In genomic region chr9:38087934-38088925, GRCh38 we compare ENCODE assay signal across 8 cellular contexts. TPM values are rescaled to one million over a fixed set of nuclear protein-coding genes. Genes with fewer than 3 reads are reported as not detected.
DNase-seq lines count a peak whose midpoint lies in the region; ATAC-seq and TF ChIP-seq lines count a peak whose summit lies in the region.

No MANE protein-coding gene starts in this region.

- H3K9me3 ChIP-seq in SJCRH30 (replicated peaks): no peaks in the 10 kb centered on the region
- no peaks in the 10 kb centered on the region for H3K9me3 ChIP-seq in heart right ventricle
- H3K9me3 ChIP-seq in gastrocnemius medialis: no peaks in the 10 kb centered on the region

- intact Hi-C loops in heart right ventricle (cut with DNase I) (loop anchor here in 7 of 10 donors (1.0 to 10.0 kb wide), 12 partner anchors 67 to 304 kb away; partner anchors contain the start of gene ALDH1B1 (in 1 of the 7)), gastrocnemius medialis (cut with DNase I; ENCODE audit: low total_unique reads) (loop anchor here (2.0 to 5.0 kb wide), 3 partner anchors 19 to 274 kb away; partner anchors contain the start of gene SHB)

- TF ChIP-seq CTCF in heart right ventricle (IDR thresholded peaks at IDR 0.05) (peak; percentile 93 to 99 (median 97)), gastrocnemius medialis (IDR thresholded peaks at IDR 0.05 in 4 of 5, conservative IDR thresholded peaks at IDR 0.05 in 1 of 5) (peak; percentile 87 to 95 (median 90))

- in situ Hi-C loops in gastrocnemius medialis (cut with MboI; ENCODE audit: low sequenced_read_pairs in 4 of 4): loop anchor here in 1 of 4 donors (10.0 kb wide), 1 partner anchor 287 kb away; no protein-coding TSS in a partner anchor

- DNase-seq in NCI-H2196 (lab: John Stamatoyannopoulos, UW; ENCODE audit: unreplicated experiment) (peak; percentile 63), NCI-H2196 treated with DMSO at 0.1 percent for 48 hours (lab: John Stamatoyannopoulos, UW; ENCODE audit: unreplicated experiment) (no peak), SJCRH30 (peak; percentile 58 to 82), heart right ventricle (peak; percentile 79 to 83), gastrocnemius medialis (peak; percentile 23 to 64)
- peak; percentile 63 for DNase-seq in activated naive CD8-positive, alpha-beta T cell treated with anti-CD3 and anti-CD28 coated beads for 36 hours

- no peaks in the 10 kb centered on the region for H3K27me3 Mint-ChIP-seq in activated naive CD8-positive, alpha-beta T cell treated with anti-CD3 and anti-CD28 coated beads for 36 hours

- H3K27ac Mint-ChIP-seq in activated naive CD8-positive, alpha-beta T cell treated with anti-CD3 and anti-CD28 coated beads for 36 hours: no peak overlapping the region

- H3K27me3 ChIP-seq in SJCRH30 (no peaks in the 10 kb centered on the region), heart right ventricle (no peaks in the 10 kb centered on the region), gastrocnemius medialis (no peaks in the 10 kb centered on the region)

- no peaks in the 10 kb centered on the region for H3K9me3 Mint-ChIP-seq in activated naive CD8-positive, alpha-beta T cell treated with anti-CD3 and anti-CD28 coated beads for 36 hours

- H3K4me1 ChIP-seq in SJCRH30 (no peaks in the 10 kb centered on the region), heart right ventricle (peaks cover 0 to 27% (median 4%) of the 10 kb centered on the region in 9 donors), gastrocnemius medialis (peaks cover 8 to 9% of the 10 kb centered on the region in 2 donors)

- ATAC-seq in HG02943 (IDR thresholded peaks at IDR 0.05; ENCODE audit: low read depth, unreplicated experiment) (peak; percentile 48), heart right ventricle (peak; percentile 62 to 89 (median 85)), gastrocnemius medialis (peak; percentile 85 to 89), HG03025 (IDR thresholded peaks at IDR 0.05; ENCODE audit: low FRiP score, unreplicated experiment) (no peak)

- H3K27ac ChIP-seq in SJCRH30 (no peak overlapping the region), heart right ventricle (no peak overlapping the region), gastrocnemius medialis (peak overlapping the region in 2 of 4 donors; percentile 36 to 42)

- WGBS in heart right ventricle, 2 donors: 34% methylated on average over 8 of the region's 8 CpGs

- no peaks in the 10 kb centered on the region for H3K36me3 ChIP-seq in SJCRH30
- H3K36me3 ChIP-seq in heart right ventricle: no peaks in the 10 kb centered on the region
- H3K36me3 ChIP-seq in gastrocnemius medialis: no peaks in the 10 kb centered on the region

- no peak for TF ChIP-seq POLR2A in gastrocnemius medialis (IDR thresholded peaks at IDR 0.05)

- no peaks in the 10 kb centered on the region for H3K4me1 Mint-ChIP-seq in activated naive CD8-positive, alpha-beta T cell treated with anti-CD3 and anti-CD28 coated beads for 36 hours

- H3K4me3 ChIP-seq in SJCRH30 (no peak overlapping the region), heart right ventricle (no peak overlapping the region), gastrocnemius medialis (no peak overlapping the region)

- no peaks in the 10 kb centered on the region for H3K36me3 Mint-ChIP-seq in activated naive CD8-positive, alpha-beta T cell treated with anti-CD3 and anti-CD28 coated beads for 36 hours

- H3K4me3 Mint-ChIP-seq in activated naive CD8-positive, alpha-beta T cell treated with anti-CD3 and anti-CD28 coated beads for 36 hours: no peak overlapping the region

RNA-seq across cellular contexts. Expression of gene SHB, which starts 19.2 kb away (rescaled TPM):
- total RNA-seq in SJCRH30 (2014; rRNA removed; shearing (Covaris generic)): 14.7 and 14.9 TPM in 2 replicates
- 1 to 10 TPM; 1.2 to 1.8 TPM for total RNA-seq in activated naive CD8-positive, alpha-beta T cell treated with anti-CD3 and anti-CD28 coated beads for 36 hours
- 10 to 100 TPM; 13.9 to 26.6 (median 18.0) TPM for total RNA-seq in heart right ventricle
- 10 to 100 TPM in 1 of 2 donors, 1 to 10 TPM in 1; 5.7 to 19.2 TPM for polyA plus RNA-seq in heart right ventricle
- 1 to 10 TPM; 1.2 to 6.1 (median 4.6) TPM for total RNA-seq in gastrocnemius medialis
